In the genomic region with DNA sequence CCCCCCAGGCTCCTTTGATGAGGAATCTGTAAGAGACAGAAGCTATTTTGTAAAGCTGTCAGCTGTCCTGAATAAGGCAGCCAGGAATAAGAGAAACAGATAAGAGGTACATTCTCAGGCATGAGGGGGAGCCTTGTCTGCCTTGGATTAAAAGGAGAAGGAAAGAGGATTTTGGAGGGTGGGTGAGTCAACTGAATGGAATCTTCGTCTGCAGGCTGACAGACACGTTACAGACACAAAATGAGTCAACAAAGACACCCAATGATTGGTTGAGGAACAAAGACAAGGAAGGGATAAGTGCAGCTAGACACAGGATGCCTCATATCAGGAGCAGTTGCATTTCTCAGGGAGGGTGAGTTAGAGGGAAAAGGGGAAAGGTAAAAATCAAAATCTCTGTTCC, we compare ENCODE assay signal across 14 cellular contexts.
DNase-seq lines count a peak whose midpoint lies in the region; ATAC-seq and TF ChIP-seq lines count a peak whose summit lies in the region.
"Had no signal": no experiment of that assay in that cellular context is flagged by ENCODE, and none has a peak within 500 bp of the region (broad histone marks: within the 10 kb centered on the region; RNA-seq: fewer than 3 reads in every experiment).

No MANE protein-coding gene starts in this region.

- H3K79me1 ChIP-seq in mesendoderm (ENCODE audit: low read length) = no peaks in the 10 kb centered on the region

- peak overlapping the region; percentile 71 for H2BK5ac ChIP-seq in mesendoderm (ENCODE audit: low read length)

- H3K4ac ChIP-seq in mesendoderm (ENCODE audit: low read depth, low read length) = peak overlapping the region; percentile 85

- no peak for TF ChIP-seq EP300 in gastroesophageal sphincter (IDR thresholded peaks at IDR 0.05)

- no peaks in the 10 kb centered on the region for H3K4me1 Mint-ChIP-seq in stimulated activated naive CD8-positive, alpha-beta T cell treated with anti-CD3 and anti-CD28 coated beads, Interleukin-15, amount 100 ng/mL, for 72 hours
- H3K4me1 Mint-ChIP-seq in activated T-helper 17 cell treated with anti-CD3 and anti-CD28 coated beads, Interleukin-2, amount 50 U/mL, for 72 hours = no peaks in the 10 kb centered on the region
- H3K4me1 Mint-ChIP-seq: activated naive CD8-positive, alpha-beta T cell treated with anti-CD3 and anti-CD28 coated beads for 36 hours; CD4-positive, CD25-positive, alpha-beta regulatory T cell; T-cell had no signal

- DNase-seq in ELF-1 (ENCODE audit: low read depth, low spot score) (peak; percentile 97), astrocyte of the hippocampus (ENCODE audit: low read depth, low spot score) (peak; percentile 50), mesendoderm (peak; percentile 100), osteoblast (ENCODE audit: insufficient read length, low spot score, missing footprints) (no peak)
- DNase-seq in stimulated activated naive CD8-positive, alpha-beta T cell treated with anti-CD3 and anti-CD28 coated beads, Interleukin-15, amount 100 ng/mL, for 72 hours = no peak
- DNase-seq: activated naive CD8-positive, alpha-beta T cell treated with anti-CD3 and anti-CD28 coated beads for 36 hours; CD4-positive, CD25-positive, alpha-beta regulatory T cell; NCI-H1694; T-cell had no signal

- no peaks in the 10 kb centered on the region for H3K27me3 Mint-ChIP-seq in stimulated activated naive CD8-positive, alpha-beta T cell treated with anti-CD3 and anti-CD28 coated beads, Interleukin-15, amount 100 ng/mL, for 72 hours
- H3K27me3 Mint-ChIP-seq in activated T-helper 17 cell treated with anti-CD3 and anti-CD28 coated beads, Interleukin-2, amount 50 U/mL, for 72 hours = peaks cover 7% of the 10 kb centered on the region
- H3K27me3 Mint-ChIP-seq: CD4-positive, CD25-positive, alpha-beta regulatory T cell had no signal

- no peak overlapping the region for H3K4me2 ChIP-seq in mesendoderm (ENCODE audit: low read length)
- no peak overlapping the region for H3K4me2 ChIP-seq in osteoblast (ENCODE audit: insufficient read depth, low read length)

- no peaks in the 10 kb centered on the region for H3K36me3 ChIP-seq in HUES6 (ENCODE audit: control insufficient read depth, insufficient read depth, low read length)
- H3K36me3 ChIP-seq in mesendoderm (ENCODE audit: control insufficient read depth, insufficient read depth, low read length) = no peaks in the 10 kb centered on the region
- no peaks in the 10 kb centered on the region for H3K36me3 ChIP-seq in gastroesophageal sphincter
- no peaks in the 10 kb centered on the region for H3K36me3 ChIP-seq in osteoblast (ENCODE audit: insufficient read depth, low read length)

- H3K27ac Mint-ChIP-seq in stimulated activated naive CD8-positive, alpha-beta T cell treated with anti-CD3 and anti-CD28 coated beads, Interleukin-15, amount 100 ng/mL, for 72 hours = no peak overlapping the region
- H3K27ac Mint-ChIP-seq in activated T-helper 17 cell treated with anti-CD3 and anti-CD28 coated beads, Interleukin-2, amount 50 U/mL, for 72 hours = no peak overlapping the region
- H3K27ac Mint-ChIP-seq: activated naive CD8-positive, alpha-beta T cell treated with anti-CD3 and anti-CD28 coated beads for 36 hours; CD4-positive, CD25-positive, alpha-beta regulatory T cell; T-cell had no signal

- no peak overlapping the region for H3K18ac ChIP-seq in mesendoderm (ENCODE audit: low read length)

- TF ChIP-seq POLR2A in gastroesophageal sphincter (IDR thresholded peaks at IDR 0.05) = no peak

- H3K36me3 Mint-ChIP-seq in activated T-helper 17 cell treated with anti-CD3 and anti-CD28 coated beads, Interleukin-2, amount 50 U/mL, for 72 hours (ENCODE audit: low read depth) = no peaks in the 10 kb centered on the region
- H3K36me3 Mint-ChIP-seq: activated naive CD8-positive, alpha-beta T cell treated with anti-CD3 and anti-CD28 coated beads for 36 hours; CD4-positive, CD25-positive, alpha-beta regulatory T cell; T-cell had no signal

- WGBS in mesendoderm (ENCODE audit: extremely low coverage, insufficient coverage, low lambda C conversion rate) = no CpG with 5 or more reads among the region's 2 CpGs
- whole genome bisulfite sequencing in gastroesophageal sphincter (ENCODE audit: low coverage in 1 of 2), 2 donors = 4% methylated on average over 2 of the region's 2 CpGs; no CpG with 5 or more reads in 1 of the 2 donors

- H2BK120ac ChIP-seq in mesendoderm (ENCODE audit: low read depth, low read length) = no peak overlapping the region

- H4K5ac ChIP-seq in mesendoderm (ENCODE audit: low read length) = no peak overlapping the region

- H3K4me1 ChIP-seq in HUES6 (ENCODE audit: control insufficient read depth, insufficient read depth, low read length) (peaks cover 24% of the 10 kb centered on the region), mesendoderm (ENCODE audit: control insufficient read depth, low read depth, low read length) (peaks cover 15% of the 10 kb centered on the region), gastroesophageal sphincter (no peaks in the 10 kb centered on the region), osteoblast (ENCODE audit: insufficient read depth, low read length) (no peaks in the 10 kb centered on the region)

- H4K20me1 ChIP-seq in osteoblast (ENCODE audit: insufficient read depth, low read length) = no peaks in the 10 kb centered on the region

- H3K27me3 ChIP-seq in HUES6 (ENCODE audit: control insufficient read depth, insufficient read depth, low read length) (no peaks in the 10 kb centered on the region), mesendoderm (ENCODE audit: insufficient read depth, low read length, poor library complexity) (no peaks in the 10 kb centered on the region), gastroesophageal sphincter (peaks cover 22% of the 10 kb centered on the region), osteoblast (ENCODE audit: insufficient read depth, low read length) (no peaks in the 10 kb centered on the region)

- H3K4me3 Mint-ChIP-seq in stimulated activated naive CD8-positive, alpha-beta T cell treated with anti-CD3 and anti-CD28 coated beads, Interleukin-15, amount 100 ng/mL, for 72 hours = no peak overlapping the region
- no peak overlapping the region for H3K4me3 Mint-ChIP-seq in activated T-helper 17 cell treated with anti-CD3 and anti-CD28 coated beads, Interleukin-2, amount 50 U/mL, for 72 hours
- H3K4me3 Mint-ChIP-seq: activated naive CD8-positive, alpha-beta T cell treated with anti-CD3 and anti-CD28 coated beads for 36 hours; CD4-positive, CD25-positive, alpha-beta regulatory T cell; T-cell had no signal

- H2BK15ac ChIP-seq in mesendoderm (replicated peaks; ENCODE audit: low read depth) = no peak overlapping the region

- H2AK5ac ChIP-seq in mesendoderm (ENCODE audit: low read length) = no peak overlapping the region

- no peak for ATAC-seq in gastroesophageal sphincter
- ATAC-seq in stimulated activated naive CD8-positive, alpha-beta T cell treated with anti-CD3 and anti-CD28 coated beads, Interleukin-15, amount 100 ng/mL, for 72 hours = no peak
- ATAC-seq in activated T-helper 17 cell treated with anti-CD3 and anti-CD28 coated beads, Interleukin-2, amount 50 U/mL, for 72 hours (replicated peaks) = no peak
- ATAC-seq: activated CD4-positive, CD25-positive, alpha-beta regulatory T cell treated with anti-CD3 and anti-CD28 coated beads, Interleukin-2, amount 50 U/mL, for 24 hours; K562; T-cell had no signal

- H3K9me3 ChIP-seq in HUES6 (ENCODE audit: control insufficient read depth, insufficient read depth, low read depth, low read length) (no peaks in the 10 kb centered on the region), gastroesophageal sphincter (no peaks in the 10 kb centered on the region), osteoblast (ENCODE audit: low read depth, low read length) (no peaks in the 10 kb centered on the region)

- H3K23ac ChIP-seq in mesendoderm (ENCODE audit: low read length) = no peak overlapping the region

- H3K79me2 ChIP-seq in mesendoderm (ENCODE audit: control insufficient read depth, insufficient read depth, low read length) (no peaks in the 10 kb centered on the region), osteoblast (ENCODE audit: insufficient read depth, low read length) (no peaks in the 10 kb centered on the region)

- peak overlapping the region; percentile 65 for H3K9ac ChIP-seq in HUES6 (ENCODE audit: low read length)
- H3K9ac ChIP-seq in mesendoderm (ENCODE audit: low read length) = no peak overlapping the region

- TF ChIP-seq CTCF in gastroesophageal sphincter (IDR thresholded peaks at IDR 0.05) (no peak), osteoblast (IDR thresholded peaks at IDR 0.05; ENCODE audit: extremely low read depth, low read depth, low read length) (no peak)

- no peaks in the 10 kb centered on the region for H3K9me3 Mint-ChIP-seq in stimulated activated naive CD8-positive, alpha-beta T cell treated with anti-CD3 and anti-CD28 coated beads, Interleukin-15, amount 100 ng/mL, for 72 hours
- peaks cover 3% of the 10 kb centered on the region for H3K9me3 Mint-ChIP-seq in activated T-helper 17 cell treated with anti-CD3 and anti-CD28 coated beads, Interleukin-2, amount 50 U/mL, for 72 hours
- H3K9me3 Mint-ChIP-seq: activated naive CD8-positive, alpha-beta T cell treated with anti-CD3 and anti-CD28 coated beads for 36 hours had no signal

- H3K4me3 ChIP-seq in HUES6 (ENCODE audit: low read depth, low read length) = no peak overlapping the region; the same call in 1 of the 2 replicates
- H3K4me3 ChIP-seq in mesendoderm (ENCODE audit: low read length) = no peak overlapping the region
- H3K4me3 ChIP-seq in gastroesophageal sphincter = no peak overlapping the region
- H3K4me3 ChIP-seq in osteoblast (ENCODE audit: insufficient read depth, low read length) = no peak overlapping the region
- H3K4me3 ChIP-seq: K562 had no signal

- peak overlapping the region; percentile 78; the same call in 1 of the 2 replicates for H3K27ac ChIP-seq in HUES6 (ENCODE audit: low read depth, low read length)
- H3K27ac ChIP-seq in mesendoderm (ENCODE audit: low read depth, low read length) = peak overlapping the region; percentile 91
- H3K27ac ChIP-seq in gastroesophageal sphincter = no peak overlapping the region
- H3K27ac ChIP-seq in osteoblast (ENCODE audit: low read depth, low read length) = no peak overlapping the region

- H4K8ac ChIP-seq in mesendoderm (ENCODE audit: low read depth, low read length) = no peak overlapping the region

- no peak overlapping the region for H2AFZ ChIP-seq in osteoblast (ENCODE audit: low read length)

- peak overlapping the region; percentile 53 for H3K56ac ChIP-seq in mesendoderm (ENCODE audit: low read length)

Comparison
In these comparisons a context has a peak if more than half of its experiments do, and no peak if none do; other contexts are left out.
1. DNase-seq: peak in ELF-1 (single experiment), astrocyte of the hippocampus (single experiment) and mesendoderm (single experiment); none in stimulated activated naive CD8-positive, alpha-beta T cell treated with anti-CD3 and anti-CD28 coated beads, Interleukin-15, amount 100 ng/mL, for 72 hours (0 of 2) and osteoblast (single experiment).
2. H3K27ac ChIP-seq: peak in HUES6 (single experiment) and mesendoderm (single experiment); none in gastroesophageal sphincter (0 of 4) and osteoblast (single experiment).